15 cellular contexts compared by ENCODE assay signal in the genomic region with DNA sequence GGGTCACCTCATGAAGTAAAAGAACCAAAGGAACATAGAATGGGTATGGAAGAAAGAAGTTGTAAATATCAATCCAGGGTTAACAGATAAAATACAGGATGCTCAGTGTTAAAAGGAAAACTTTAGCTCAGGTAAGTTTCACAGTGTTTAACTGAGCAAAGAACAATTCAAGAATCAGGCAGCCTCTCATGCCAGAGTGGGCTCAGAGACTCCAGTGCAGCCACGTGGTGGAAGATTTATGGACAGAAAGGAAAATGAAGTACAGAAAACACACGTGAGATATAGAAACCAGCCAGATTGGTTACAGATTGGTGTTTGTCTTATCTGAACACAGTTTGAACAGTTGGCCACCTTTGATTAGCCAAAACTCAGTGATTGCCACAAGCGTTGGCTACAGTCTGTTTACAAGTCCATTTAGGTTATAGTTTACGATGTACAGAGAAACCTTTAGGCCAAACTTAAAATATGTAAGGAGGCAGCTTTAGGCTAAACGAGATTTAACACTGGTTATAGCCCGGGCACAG. TPM values are rescaled to one million over a fixed set of nuclear protein-coding genes. Genes with fewer than 3 reads are reported as not detected.
DNase-seq lines count a peak whose midpoint lies in the region; ATAC-seq, FAIRE-seq and TF ChIP-seq lines count a peak whose summit lies in the region.
"Had no signal": no experiment of that assay in that cellular context is flagged by ENCODE, and none has a peak within 500 bp of the region (broad histone marks: within the 10 kb centered on the region; RNA-seq: fewer than 3 reads in every experiment).

No MANE protein-coding gene starts in this region.

- no peaks in the 10 kb centered on the region; the same call in 1 of the 2 replicates for H4K20me1 ChIP-seq in K562 (replicated peaks; ENCODE audit: control insufficient read depth, insufficient read depth, low read length)

- H3K36me3 ChIP-seq in HEK293 (ENCODE audit: control insufficient read depth in 2 of 2, insufficient read depth in 1 of 2, low read length in 2 of 2): peaks cover 0 to 13% of the 10 kb centered on the region in 2 experiments; a peak in 1 of 3 replicates
- peaks cover 6% of the 10 kb centered on the region; the same call in 1 of the 3 replicates for H3K36me3 ChIP-seq in K562 (ENCODE audit: control insufficient read depth, insufficient read depth, low read length)
- H3K36me3 ChIP-seq in mucosa of descending colon (ENCODE audit: low read depth): no peaks in the 10 kb centered on the region
- no peaks in the 10 kb centered on the region for H3K36me3 ChIP-seq in BE2C
- H3K36me3 ChIP-seq in MG63: peaks cover 7% of the 10 kb centered on the region
- H3K36me3 ChIP-seq: HAP-1 had no signal

- TF ChIP-seq EP300 in K562 (IDR thresholded peaks at IDR 0.05; ENCODE audit: low read length): no peak

- no peaks in the 10 kb centered on the region for H3K9me1 ChIP-seq in K562 (ENCODE audit: control insufficient read depth, insufficient read depth, low read length)

- ATAC-seq in K562: no peak
- peak; percentile 55 for ATAC-seq in mucosa of descending colon
- no peak for ATAC-seq in HG02642 (IDR thresholded peaks at IDR 0.05; ENCODE audit: poor library complexity, unreplicated experiment)
- no peak for ATAC-seq in left lobe of liver

- no peak overlapping the region for H2AFZ ChIP-seq in K562 (ENCODE audit: low read depth, low read length)

- TF ChIP-seq CTCF in 22Rv1 (IDR thresholded peaks at IDR 0.05) (no peak), HEK293 (tag by site-specific recombination; IDR thresholded peaks at IDR 0.05) (no peak), K562 (IDR thresholded peaks at IDR 0.05 in 2 of 3, conservative IDR thresholded peaks at IDR 0.05 in 1 of 3; ENCODE audit: insufficient read depth in 2 of 3, low read depth in 1 of 3, low read length in 3 of 3) (no peak), mucosa of descending colon (IDR thresholded peaks at IDR 0.05) (no peak), BE2C (IDR thresholded peaks at IDR 0.05; ENCODE audit: low read depth, low read length) (no peak)

- DNase-seq in K562 (ENCODE audit: extremely low read depth in 1 of 4, low spot score in 3 of 4): no peak
- no peak for DNase-seq in mucosa of descending colon
- no peak for DNase-seq in BE2C
- DNase-seq in MG63: no peak
- no peak for DNase-seq in left lobe of liver (ENCODE audit: low spot score)
- DNase-seq: CD4-positive, CD25-positive, alpha-beta regulatory T cell; DMS53; GF-D8; IMR-90 had no signal

- CTCF ChIA-PET in HEK293 (lab: Yijun Ruan, JAX): interaction anchor here (0.5 to 2.9 kb wide), 6 partner anchors 7 to 201 kb away, joined by 3 to 42 read pairs (median 6); a partner anchor contains a TSS
- CTCF ChIA-PET in K562 (lab: Yijun Ruan, JAX; ENCODE audit: low intra/inter-chr PET ratio): no interaction called here

- H3K4me2 ChIP-seq in K562 (ENCODE audit: insufficient read depth, low read length): no peak overlapping the region

- no peak overlapping the region for H3K4me3 ChIP-seq in HEK293 (ENCODE audit: low read depth, low read length)
- no peak overlapping the region for H3K4me3 ChIP-seq in K562
- no peak overlapping the region for H3K4me3 ChIP-seq in mucosa of descending colon
- H3K4me3 ChIP-seq in BE2C (ENCODE audit: low read depth, low read length): no peak overlapping the region
- H3K4me3 ChIP-seq in MG63: no peak overlapping the region
- H3K4me3 ChIP-seq: HAP-1 had no signal

- H3K27me3 ChIP-seq in K562 (ENCODE audit: control insufficient read depth in 2 of 2, insufficient read depth in 2 of 2, low read length in 2 of 2): no peaks in the 10 kb centered on the region; a peak in 1 of 5 replicates
- H3K27me3 ChIP-seq in BE2C: peaks cover 5% of the 10 kb centered on the region
- H3K27me3 ChIP-seq in MG63: no peaks in the 10 kb centered on the region

- BruUV-seq in K562 (replicated peaks; lab: Mats Ljungman, UMichigan): no TSS peak

- no peaks in the 10 kb centered on the region for H3K79me2 ChIP-seq in K562 (ENCODE audit: control insufficient read depth, insufficient read depth, low read length)

- TF ChIP-seq POLR2A in K562 (conservative IDR thresholded peaks at IDR 0.05): no peak

- no peaks in the 10 kb centered on the region for H3K4me1 ChIP-seq in HEK293 (ENCODE audit: control insufficient read depth, insufficient read depth, low read length)
- H3K4me1 ChIP-seq in K562 (replicated peaks in 1 of 2; ENCODE audit: control insufficient read depth in 2 of 2, insufficient read depth in 2 of 2, low read length in 2 of 2): no peaks in the 10 kb centered on the region
- no peaks in the 10 kb centered on the region for H3K4me1 ChIP-seq in mucosa of descending colon (ENCODE audit: low read depth)
- no peaks in the 10 kb centered on the region for H3K4me1 ChIP-seq in BE2C
- H3K4me1 ChIP-seq: HAP-1 had no signal

- no peak overlapping the region for H3K9ac ChIP-seq in K562 (ENCODE audit: insufficient read depth in 1 of 2, low read depth in 2 of 2, low read length in 2 of 2)

- in situ Hi-C loops in K562 (cut with MboI): no loop called here

- H3K9me3 ChIP-seq in HEK293 (ENCODE audit: control insufficient read depth, insufficient read depth, low read depth, low read length) (no peaks in the 10 kb centered on the region), K562 (replicated peaks; ENCODE audit: control insufficient read depth, insufficient read depth, low read depth, low read length) (no peaks in the 10 kb centered on the region), mucosa of descending colon (no peaks in the 10 kb centered on the region), BE2C (no peaks in the 10 kb centered on the region), MG63 (peaks cover 5% of the 10 kb centered on the region; the same call in 1 of the 2 replicates)
- H3K9me3 ChIP-seq: HAP-1 had no signal

- no peak for TF ChIP-seq RAD21 in K562 (CRISPR knock-in tag; conservative IDR thresholded peaks at IDR 0.05 in 1 of 2, IDR thresholded peaks at IDR 0.05 in 1 of 2)

- POLR2A ChIA-PET in HEK293 (lab: Yijun Ruan, JAX) (interaction anchor here (1.6 kb wide), 1 partner anchor 8 kb away, joined by 4 read pairs; no protein-coding TSS in a partner anchor), K562 (lab: Yijun Ruan, JAX) (interaction anchor here (1.1 to 1.6 kb wide), 3 partner anchors 8 to 113 kb away, joined by 3 to 13 read pairs (median 3); no protein-coding TSS in a partner anchor)

- H3K27ac ChIP-seq in 22Rv1 (peak overlapping the region; percentile 9; the same call in 1 of the 2 replicates), HEK293 (ENCODE audit: extremely low read depth, low read depth, low read length) (no peak overlapping the region), K562 (ENCODE audit: extremely low read depth, low read depth, low read length) (no peak overlapping the region)

- 11% methylated on average over 6 of the region's 6 CpGs for WGBS in K562 (ENCODE audit: insufficient coverage, low coverage, missing lambda C conversion rate)

- peak; percentile 32 for FAIRE-seq in K562 (lab: Jason Lieb, UNC)
- FAIRE-seq: A204.1, H1 had no signal

- intact Hi-C loops in K562 (cut with micrococcal nuclease) (loop anchor here (5.0 kb wide), 1 partner anchor 59 kb away; a partner anchor contains a TSS), mucosa of descending colon (cut with DNase I, micrococcal nuclease) (no loop called here)

RNA-seq across cellular contexts. Expression of a gene that starts 9.1 kb away (rescaled TPM):
- 16.4 and 48.0 TPM in 2 replicates for total RNA-seq in K562 (2011; cell fraction: chromatin; rRNA removed; ENCODE audit: low replicate concordance)
- total RNA-seq in K562 (2011; cell fraction: nucleolus; rRNA removed): 43.4 and 48.4 TPM in 2 replicates
- 26.7 and 28.3 TPM in 2 replicates for total RNA-seq in K562 (2011; cell fraction: nucleoplasm; rRNA removed)
- total RNA-seq in K562 (2014; rRNA removed) (13.0 and 17.0 TPM in 2 replicates), K562 (2014; rRNA removed; fragmentation: Illumina TruSeq; extraction: Trizol) (3.1 and 3.5 TPM in 2 replicates), K562 (2015; rRNA removed; fragmentation: Illumina TruSeq; extraction: Trizol) (8.7 and 8.9 TPM in 2 replicates), K562 (2021) (23.2 and 24.2 TPM in 2 replicates), mucosa of descending colon (10 to 100 TPM; 21.2 to 21.8 (median 21.3) TPM), left lobe of liver (13.4 TPM)
- polyA plus RNA-seq in K562 (2011; rRNA removed) (5.1 and 7.7 TPM in 2 replicates), K562 (2014; fragmentation: Illumina TruSeq; extraction: Trizol) (4.6 and 9.1 TPM in 2 replicates), K562 (2014; fragmentation: Nextera tagmentation; extraction: Ambion mirVana) (under 1 TPM; 0.51 to 0.63 TPM), K562 (2014; rRNA removed) (11.3 and 11.7 TPM in 2 replicates)
- polyA plus RNA-seq in K562 (2011; cell fraction: cytosol; rRNA removed): 6.5 and 20.1 TPM in 2 replicates
- polyA plus RNA-seq in K562 (2011; cell fraction: nucleus; rRNA removed): 17.1 and 27.9 TPM in 2 replicates
- polyA plus RNA-seq in K562 (2012): 10.8 and 15.8 TPM in 2 replicates
- polyA minus RNA-seq in K562 (2011; rRNA and poly(A)+ RNA removed): 8.3 and 9.2 TPM in 2 replicates
- polyA minus RNA-seq in K562 (2011; cell fraction: cytosol; rRNA and poly(A)+ RNA removed): 14.6 and 14.8 TPM in 2 replicates
- polyA minus RNA-seq in K562 (2011; cell fraction: nucleus; rRNA and poly(A)+ RNA removed): 17.5 and 18.7 TPM in 2 replicates
- polyA plus RNA-seq in BE2C (2012; ENCODE audit: insufficient read depth, insufficient read length, low read depth): 1.6 TPM
- 5.8 and 7.6 TPM in 2 replicates for total RNA-seq in MG63 (2014; rRNA removed; shearing (Covaris generic); ENCODE audit: low replicate concordance)

RNA-seq across cellular contexts. Expression of a gene that starts 15.2 kb away (rescaled TPM):
- total RNA-seq in K562 (2011; cell fraction: chromatin; rRNA removed; ENCODE audit: low replicate concordance): 0.09 TPM in 1 of 2 replicates, not detected in the other
- not detected in 2 replicates for total RNA-seq in K562 (2011; cell fraction: nucleolus; rRNA removed)
- not detected in 2 replicates for total RNA-seq in K562 (2011; cell fraction: nucleoplasm; rRNA removed)
- total RNA-seq in K562 (2014; rRNA removed) (not detected in 2 replicates), K562 (2014; rRNA removed; fragmentation: Illumina TruSeq; extraction: Trizol) (not detected in 2 replicates), K562 (2015; rRNA removed; fragmentation: Illumina TruSeq; extraction: Trizol) (not detected in 2 replicates), K562 (2021) (0.09 TPM in 1 of 2 replicates, not detected in the other), mucosa of descending colon (10 to 100 TPM; 16.5 to 48.6 (median 34.3) TPM), left lobe of liver (0.23 TPM)
- polyA plus RNA-seq in K562 (2011; rRNA removed) (not detected in 2 replicates), K562 (2014; fragmentation: Illumina TruSeq; extraction: Trizol) (not detected in 2 replicates), K562 (2014; fragmentation: Nextera tagmentation; extraction: Ambion mirVana) (not detected), K562 (2014; rRNA removed) (not detected in 2 replicates)
- not detected in 2 replicates for polyA plus RNA-seq in K562 (2011; cell fraction: cytosol; rRNA removed)
- polyA plus RNA-seq in K562 (2011; cell fraction: nucleus; rRNA removed): not detected in 2 replicates
- not detected in 2 replicates for polyA plus RNA-seq in K562 (2012)
- polyA minus RNA-seq in K562 (2011; rRNA and poly(A)+ RNA removed): not detected in 2 replicates
- polyA minus RNA-seq in K562 (2011; cell fraction: cytosol; rRNA and poly(A)+ RNA removed): not detected in 2 replicates
- not detected in 2 replicates for polyA minus RNA-seq in K562 (2011; cell fraction: nucleus; rRNA and poly(A)+ RNA removed)
- not detected for polyA plus RNA-seq in BE2C (2012; ENCODE audit: insufficient read depth, insufficient read length, low read depth)
- total RNA-seq in MG63 (2014; rRNA removed; shearing (Covaris generic); ENCODE audit: low replicate concordance): not detected in 2 replicates
- total RNA-seq: CD4-positive, CD25-positive, alpha-beta regulatory T cell; IMR-90 had no signal
- polyA plus RNA-seq: CD4-positive, CD25-positive, alpha-beta regulatory T cell; IMR-90 had no signal

RNA-seq across cellular contexts. Expression of a gene that starts 51.1 kb away (rescaled TPM):
- 43.1 and 99.3 TPM in 2 replicates for total RNA-seq in K562 (2011; cell fraction: chromatin; rRNA removed; ENCODE audit: low replicate concordance)
- total RNA-seq in K562 (2011; cell fraction: nucleolus; rRNA removed): 62.9 and 67.9 TPM in 2 replicates
- total RNA-seq in K562 (2011; cell fraction: nucleoplasm; rRNA removed): 55.1 and 61.4 TPM in 2 replicates
- total RNA-seq in K562 (2014; rRNA removed): 64.4 and 78.1 TPM in 2 replicates
- total RNA-seq in K562 (2014; rRNA removed; fragmentation: Illumina TruSeq; extraction: Trizol): 9.0 and 11.7 TPM in 2 replicates
- total RNA-seq in K562 (2015; rRNA removed; fragmentation: Illumina TruSeq; extraction: Trizol): 15.1 and 15.6 TPM in 2 replicates
- total RNA-seq in K562 (2021): 78.2 and 87.2 TPM in 2 replicates
- 33.2 and 33.8 TPM in 2 replicates for polyA plus RNA-seq in K562 (2011; rRNA removed)
- polyA plus RNA-seq in K562 (2011; cell fraction: cytosol; rRNA removed): 33.5 and 84.3 TPM in 2 replicates
- polyA plus RNA-seq in K562 (2011; cell fraction: nucleus; rRNA removed): 65.0 and 106 TPM in 2 replicates
- 32.9 and 41.4 TPM in 2 replicates for polyA plus RNA-seq in K562 (2012)
- polyA plus RNA-seq in K562 (2014; fragmentation: Illumina TruSeq; extraction: Trizol): 15.6 and 15.9 TPM in 2 replicates
- polyA plus RNA-seq in K562 (2014; fragmentation: Nextera tagmentation; extraction: Ambion mirVana): 1 to 10 TPM; 5.4 to 9.4 TPM
- 63.2 and 75.9 TPM in 2 replicates for polyA plus RNA-seq in K562 (2014; rRNA removed)
- polyA minus RNA-seq in K562 (2011; rRNA and poly(A)+ RNA removed): 10.3 and 11.0 TPM in 2 replicates
- polyA minus RNA-seq in K562 (2011; cell fraction: cytosol; rRNA and poly(A)+ RNA removed): 9.4 and 19.7 TPM in 2 replicates
- polyA minus RNA-seq in K562 (2011; cell fraction: nucleus; rRNA and poly(A)+ RNA removed): 27.5 and 27.6 TPM in 2 replicates
- 10 to 100 TPM; 25.9 to 61.9 (median 28.8) TPM for total RNA-seq in mucosa of descending colon
- polyA plus RNA-seq in BE2C (2012; ENCODE audit: insufficient read depth, insufficient read length, low read depth): 225 TPM
- 28.2 and 73.1 TPM in 2 replicates for total RNA-seq in MG63 (2014; rRNA removed; shearing (Covaris generic); ENCODE audit: low replicate concordance)
- 24.2 TPM for total RNA-seq in left lobe of liver

RNA-seq across cellular contexts. Expression of a gene that starts 59.6 kb away (rescaled TPM):
- 44.9 and 134 TPM in 2 replicates for total RNA-seq in K562 (2011; cell fraction: chromatin; rRNA removed; ENCODE audit: low replicate concordance)
- total RNA-seq in K562 (2011; cell fraction: nucleolus; rRNA removed): 81.0 and 82.1 TPM in 2 replicates
- total RNA-seq in K562 (2011; cell fraction: nucleoplasm; rRNA removed): 51.7 and 58.3 TPM in 2 replicates
- total RNA-seq in K562 (2014; rRNA removed): 59.6 and 74.1 TPM in 2 replicates
- 28.8 and 34.4 TPM in 2 replicates for total RNA-seq in K562 (2014; rRNA removed; fragmentation: Illumina TruSeq; extraction: Trizol)
- 52.7 and 57.5 TPM in 2 replicates for total RNA-seq in K562 (2015; rRNA removed; fragmentation: Illumina TruSeq; extraction: Trizol)
- 68.3 and 76.8 TPM in 2 replicates for total RNA-seq in K562 (2021)
- 42.4 and 57.9 TPM in 2 replicates for polyA plus RNA-seq in K562 (2011; rRNA removed)
- polyA plus RNA-seq in K562 (2011; cell fraction: cytosol; rRNA removed): 44.4 and 53.1 TPM in 2 replicates
- 70.2 and 76.3 TPM in 2 replicates for polyA plus RNA-seq in K562 (2011; cell fraction: nucleus; rRNA removed)
- 52.3 and 56.9 TPM in 2 replicates for polyA plus RNA-seq in K562 (2012)
- 63.3 and 66.5 TPM in 2 replicates for polyA plus RNA-seq in K562 (2014; fragmentation: Illumina TruSeq; extraction: Trizol)
- 10 to 100 TPM in 1 of 2 experiments, 1 to 10 TPM in 1; 3.6 to 12.9 TPM for polyA plus RNA-seq in K562 (2014; fragmentation: Nextera tagmentation; extraction: Ambion mirVana)
- 68.4 and 75.4 TPM in 2 replicates for polyA plus RNA-seq in K562 (2014; rRNA removed)
- 47.1 and 62.6 TPM in 2 replicates for polyA minus RNA-seq in K562 (2011; rRNA and poly(A)+ RNA removed)
- polyA minus RNA-seq in K562 (2011; cell fraction: cytosol; rRNA and poly(A)+ RNA removed): 27.5 and 38.4 TPM in 2 replicates
- 32.3 and 44.0 TPM in 2 replicates for polyA minus RNA-seq in K562 (2011; cell fraction: nucleus; rRNA and poly(A)+ RNA removed)
- 10 to 100 TPM; 70.9 to 92.0 (median 90.5) TPM for total RNA-seq in mucosa of descending colon
- polyA plus RNA-seq in BE2C (2012; ENCODE audit: insufficient read depth, insufficient read length, low read depth): 105 TPM
- total RNA-seq in MG63 (2014; rRNA removed; shearing (Covaris generic); ENCODE audit: low replicate concordance): 43.5 and 68.8 TPM in 2 replicates
- 19.4 TPM for total RNA-seq in left lobe of liver

Comparison
In these comparisons a context has a peak if more than half of its experiments do, and no peak if none do; other contexts are left out.
1. RNA of a gene that starts 15.2 kb away (total RNA-seq): 16.5 to 48.6 TPM in mucosa of descending colon; 0.23 TPM in left lobe of liver (single experiment), 0.09 TPM in K562 and not detected in MG63; every median in the first group is over 10 times any median in the second.